10 cellular contexts compared by ENCODE assay signal in the genomic region with DNA sequence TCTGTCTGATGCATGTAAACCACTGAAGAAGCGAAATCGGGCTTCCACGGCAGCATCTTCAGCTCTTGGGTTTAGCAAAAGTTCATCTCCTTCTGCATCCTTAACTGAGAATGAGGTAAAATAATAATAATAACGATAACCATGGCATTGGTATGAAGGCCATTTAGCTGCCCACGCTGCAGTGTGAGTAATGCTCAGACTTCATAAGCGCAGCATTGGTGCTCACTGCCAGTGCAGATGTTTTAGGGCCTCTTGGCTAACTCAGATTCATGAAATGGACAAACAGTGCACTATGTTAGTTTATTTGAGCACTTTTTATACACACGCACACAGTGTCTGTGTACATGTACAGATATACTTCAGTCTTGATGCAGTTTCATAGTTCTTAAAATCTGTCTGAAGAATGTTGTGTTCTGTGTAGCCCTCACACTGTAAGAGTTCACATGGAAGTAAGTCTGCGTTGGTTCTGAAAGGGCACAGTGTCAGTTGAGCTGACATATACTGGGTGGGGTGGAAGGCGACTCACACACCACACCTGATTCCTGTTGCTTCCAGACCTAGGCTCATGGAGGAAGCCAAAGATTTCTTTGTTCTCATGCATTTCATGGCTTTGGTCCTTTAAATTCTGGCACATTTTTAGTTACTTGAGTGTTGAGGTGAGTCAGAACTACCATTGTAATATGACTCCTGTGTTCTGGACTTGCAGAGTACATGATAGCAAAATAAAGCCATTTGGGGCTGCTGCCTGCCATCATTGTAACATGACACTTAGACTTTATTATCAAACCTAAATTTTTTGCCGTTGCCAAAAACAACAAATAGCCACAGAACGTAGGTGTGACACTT.
DNase-seq lines count a peak whose midpoint lies in the region; ATAC-seq, FAIRE-seq and TF ChIP-seq lines count a peak whose summit lies in the region.
"Had no signal": no experiment of that assay in that cellular context is flagged by ENCODE, and none has a peak within 500 bp of the region (broad histone marks: within the 10 kb centered on the region; RNA-seq: fewer than 3 reads in every experiment).

No MANE protein-coding gene starts in this region.

- no peaks in the 10 kb centered on the region for H3K36me3 Mint-ChIP-seq in natural killer cell

- H2AFZ ChIP-seq in IMR-90 (replicated peaks; ENCODE audit: low read length, poor library complexity) (peak overlapping the region; percentile 43), K562 (ENCODE audit: low read depth, low read length) (no peak overlapping the region), keratinocyte (ENCODE audit: control insufficient read depth, low read length) (no peak overlapping the region)

- in situ Hi-C loops in IMR-90 (cut with MboI; ENCODE audit: low sequenced_read_pairs) (no loop called here), K562 (cut with MboI) (no loop called here)

- H3K4ac ChIP-seq in IMR-90 (ENCODE audit: low read depth, low read length): peak overlapping the region; percentile 89

- intact Hi-C loops in IMR-90 (cut with micrococcal nuclease) (no loop called here), K562 (cut with micrococcal nuclease) (no loop called here), natural killer cell (cut with micrococcal nuclease) (no loop called here)

- H3K79me2 ChIP-seq in K562 (ENCODE audit: control insufficient read depth, insufficient read depth, low read length): no peaks in the 10 kb centered on the region; the same call in 2 of the 3 replicates
- peaks cover 4% of the 10 kb centered on the region for H3K79me2 ChIP-seq in keratinocyte (ENCODE audit: control insufficient read depth, insufficient read depth, low read length)

- H3K27me3 Mint-ChIP-seq in natural killer cell (ENCODE audit: low read depth in 2 of 2): no peaks in the 10 kb centered on the region

- TF ChIP-seq POLR2A in IMR-90 (IDR thresholded peaks at IDR 0.05; ENCODE audit: low read depth, low read length): no peak
- no peak for TF ChIP-seq POLR2A in K562 (conservative IDR thresholded peaks at IDR 0.05)

- BruUV-seq in IMR-90 (replicated peaks; lab: Mats Ljungman, UMichigan): no TSS peak
- BruUV-seq in K562 (replicated peaks; lab: Mats Ljungman, UMichigan): no TSS peak

- H2BK120ac ChIP-seq in IMR-90 (ENCODE audit: low read depth, low read length): peak overlapping the region; percentile 73

- no peaks in the 10 kb centered on the region for H3K9me3 ChIP-seq in IMR-90 (ENCODE audit: control insufficient read depth, insufficient read depth, low read length)
- H3K9me3 ChIP-seq in K562 (replicated peaks; ENCODE audit: control insufficient read depth, insufficient read depth, low read depth, low read length): no peaks in the 10 kb centered on the region
- no peaks in the 10 kb centered on the region for H3K9me3 ChIP-seq in keratinocyte (ENCODE audit: control insufficient read depth, low read depth, low read length)

- TF ChIP-seq EP300 in K562 (IDR thresholded peaks at IDR 0.05; ENCODE audit: low read length): no peak

- dilution Hi-C loops in IMR-90 (cut with HindIII; ENCODE audit: low sequenced_read_pairs, unreplicated experiment) (no loop called here), keratinocyte (cut with MboI; ENCODE audit: extremely low pct_ligation_motif_present, low sequenced_read_pairs) (no loop called here)

- H3K18ac ChIP-seq in IMR-90 (ENCODE audit: low read depth, low read length): peak overlapping the region; percentile 56

- H2BK20ac ChIP-seq in IMR-90 (ENCODE audit: low read depth, low read length): peak overlapping the region; percentile 49

- H2BK5ac ChIP-seq in IMR-90 (ENCODE audit: low read depth, low read length, poor library complexity, severe bottlenecking): peak overlapping the region; percentile 96

- H3K27ac ChIP-seq in IMR-90 (ENCODE audit: insufficient read depth, low read length) (peak overlapping the region; percentile 95), K562 (ENCODE audit: extremely low read depth, low read depth, low read length) (0 out of 3 replicates have a peak overlapping the region, but pooled peaks have one; percentile 27), keratinocyte (ENCODE audit: control insufficient read depth, insufficient read depth, low read length) (peak overlapping the region; percentile 22)

- H2AK5ac ChIP-seq in IMR-90 (ENCODE audit: low read depth, low read length): peak overlapping the region; percentile 80

- no peak overlapping the region for H3K4me3 Mint-ChIP-seq in natural killer cell

- POLR2A ChIA-PET in IMR-90 (lab: Charles Lee; ENCODE audit: unreplicated experiment) (no interaction called here), K562 (lab: Yijun Ruan, JAX) (interaction anchor here (1.6 to 1.9 kb wide), 2 partner anchors 18 to 101 kb away, joined by 3 to 5 read pairs; no protein-coding TSS in a partner anchor)

- H3K79me1 ChIP-seq in IMR-90 (ENCODE audit: low read depth in 1 of 2, low read length in 2 of 2): peaks cover 41 to 73% of the 10 kb centered on the region in 2 experiments

- H3K9me1 ChIP-seq in IMR-90 (ENCODE audit: insufficient read depth, low read length) (peaks cover 13% of the 10 kb centered on the region), K562 (ENCODE audit: control insufficient read depth, insufficient read depth, low read length) (no peaks in the 10 kb centered on the region), keratinocyte (ENCODE audit: control insufficient read depth, extremely low read depth, insufficient read depth, low read length) (no peaks in the 10 kb centered on the region)

- peak overlapping the region; percentile 63 for H4K91ac ChIP-seq in IMR-90 (ENCODE audit: insufficient read depth, low read depth, low read length)

- peak overlapping the region; percentile 24 for H4K5ac ChIP-seq in IMR-90 (ENCODE audit: low read depth, low read length)

- no peaks in the 10 kb centered on the region for H3K9me3 Mint-ChIP-seq in natural killer cell

- 82% methylated on average over 2 of the region's 11 CpGs; no CpG with 5 or more reads in 1 of the 2 experiments for WGBS in IMR-90 (ENCODE audit: extremely low coverage in 2 of 2, insufficient read length in 1 of 2), 2 experiments
- 67% methylated on average over 11 of the region's 11 CpGs for WGBS in K562 (ENCODE audit: insufficient coverage, low coverage, missing lambda C conversion rate)

- no peaks in the 10 kb centered on the region for H3K27me3 ChIP-seq in IMR-90 (ENCODE audit: control insufficient read depth, insufficient read depth, low read length)
- no peaks in the 10 kb centered on the region for H3K27me3 ChIP-seq in K562 (ENCODE audit: control insufficient read depth in 2 of 2, insufficient read depth in 2 of 2, low read length in 2 of 2)
- no peaks in the 10 kb centered on the region for H3K27me3 ChIP-seq in keratinocyte (ENCODE audit: control insufficient read depth, extremely low read depth, insufficient read depth, low read length)

- ATAC-seq in IMR-90 (ENCODE audit: low read depth) (peak; percentile 85), K562 (peak; percentile 50), HG03439 (IDR thresholded peaks at IDR 0.05; ENCODE audit: unreplicated experiment) (no peak), natural killer cell (no peak), HG03196 (IDR thresholded peaks at IDR 0.05; ENCODE audit: unreplicated experiment) (no peak), HG02840 (IDR thresholded peaks at IDR 0.05; ENCODE audit: low FRiP score, unreplicated experiment) (no peak)

- H4K20me1 ChIP-seq in IMR-90 (ENCODE audit: insufficient read depth, low read length) (peaks cover 20% of the 10 kb centered on the region), K562 (replicated peaks; ENCODE audit: control insufficient read depth, insufficient read depth, low read length) (peaks cover 4% of the 10 kb centered on the region; the same call in 1 of the 2 replicates), keratinocyte (ENCODE audit: control insufficient read depth, extremely low read depth, insufficient read depth, low read length) (peaks cover 2% of the 10 kb centered on the region)

- H2BK15ac ChIP-seq in IMR-90 (ENCODE audit: low read depth, low read length): peak overlapping the region; percentile 32; the same call in 1 of the 3 replicates

- no peak for TF ChIP-seq CTCF in IMR-90 (conservative IDR thresholded peaks at IDR 0.05; ENCODE audit: low read depth, low read length)
- no peak for TF ChIP-seq CTCF in K562 (IDR thresholded peaks at IDR 0.05 in 2 of 3, conservative IDR thresholded peaks at IDR 0.05 in 1 of 3; ENCODE audit: insufficient read depth in 2 of 3, low read depth in 1 of 3, low read length in 3 of 3)
- no peak for TF ChIP-seq CTCF in keratinocyte (optimal IDR thresholded peaks at IDR 0.05 in 1 of 3, IDR thresholded peaks at IDR 0.05 in 1 of 3, conservative IDR thresholded peaks at IDR 0.05 in 1 of 3; ENCODE audit: extremely low read depth in 1 of 3, insufficient read depth in 2 of 3, low read length in 3 of 3)
- no peak for TF ChIP-seq CTCF in natural killer cell (IDR thresholded peaks at IDR 0.05)

- no peaks in the 10 kb centered on the region for H3K4me1 Mint-ChIP-seq in natural killer cell

- DNase-seq in AG08396 (ENCODE audit: low spot score): peak; percentile 83
- DNase-seq in IMR-90: peak; percentile 95
- DNase-seq in K562 (ENCODE audit: extremely low read depth in 1 of 4, low spot score in 3 of 4): no peak
- DNase-seq in keratinocyte (ENCODE audit: low read depth, low spot score): peak; percentile 46
- DNase-seq in natural killer cell: no peak
- DNase-seq: Karpas-422, T-helper 2 cell had no signal

- no peak overlapping the region for H3K56ac ChIP-seq in IMR-90 (ENCODE audit: extremely low read depth, insufficient read depth, low read length)

- no peak overlapping the region for H3K4me3 ChIP-seq in IMR-90 (ENCODE audit: insufficient read depth, low read depth, low read length)
- H3K4me3 ChIP-seq in K562: no peak overlapping the region
- H3K4me3 ChIP-seq in keratinocyte (ENCODE audit: control insufficient read depth in 2 of 3, extremely low read depth in 1 of 3, insufficient read depth in 2 of 3, low read depth in 1 of 3, low read length in 3 of 3): no peak overlapping the region

- peak overlapping the region in 1 of 2 experiments; percentile 71; a peak in 2 of 4 replicates for H4K8ac ChIP-seq in IMR-90 (ENCODE audit: low read depth in 2 of 2, low read length in 2 of 2)

- H3K4me1 ChIP-seq in IMR-90 (ENCODE audit: control insufficient read depth, insufficient read depth, low read length) (peaks cover 19% of the 10 kb centered on the region), K562 (replicated peaks in 1 of 2; ENCODE audit: control insufficient read depth in 2 of 2, insufficient read depth in 2 of 2, low read length in 2 of 2) (no peaks in the 10 kb centered on the region; a peak in 1 of 5 replicates), keratinocyte (ENCODE audit: control insufficient read depth, extremely low read depth, insufficient read depth, low read length) (peaks cover 13% of the 10 kb centered on the region)

- H3K4me2 ChIP-seq in IMR-90 (ENCODE audit: low read depth, low read length): peak overlapping the region; percentile 69
- no peak overlapping the region for H3K4me2 ChIP-seq in K562 (ENCODE audit: insufficient read depth, low read length)
- peak overlapping the region; percentile 22 for H3K4me2 ChIP-seq in keratinocyte (ENCODE audit: control insufficient read depth, extremely low read depth, insufficient read depth, low read depth, low read length)

- H3K27ac Mint-ChIP-seq in natural killer cell: no peak overlapping the region

- peak overlapping the region; percentile 41 for H3K14ac ChIP-seq in IMR-90 (replicated peaks; ENCODE audit: low read depth, low read length)

- CTCF ChIA-PET in IMR-90 (lab: Yijun Ruan, JAX) (interaction anchor here (0.6 kb wide), 4 partner anchors 19 to 334 kb away, joined by 4 to 12 read pairs (median 4); no protein-coding TSS in a partner anchor), K562 (lab: Yijun Ruan, JAX; ENCODE audit: low intra/inter-chr PET ratio) (no interaction called here)

- H3K9ac ChIP-seq in IMR-90 (ENCODE audit: low read depth, low read length) (peak overlapping the region; percentile 50; the same call in 1 of the 2 replicates), K562 (ENCODE audit: insufficient read depth in 1 of 2, low read depth in 2 of 2, low read length in 2 of 2) (no peak overlapping the region), keratinocyte (ENCODE audit: control insufficient read depth, extremely low read depth, insufficient read depth, low read length) (no peak overlapping the region)

- H3K23ac ChIP-seq in IMR-90 (ENCODE audit: low read depth, low read length): peak overlapping the region; percentile 51

- no peak for TF ChIP-seq RAD21 in IMR-90 (IDR thresholded peaks at IDR 0.05; ENCODE audit: low read length)
- no peak for TF ChIP-seq RAD21 in K562 (CRISPR knock-in tag; conservative IDR thresholded peaks at IDR 0.05 in 1 of 2, IDR thresholded peaks at IDR 0.05 in 1 of 2)

- FAIRE-seq in K562 (lab: Jason Lieb, UNC) (peak; percentile 69), keratinocyte (lab: Jason Lieb, UNC) (peak; percentile 79)

- peaks cover 17% of the 10 kb centered on the region for H3K36me3 ChIP-seq in IMR-90 (ENCODE audit: control insufficient read depth, insufficient read depth, low read length)
- peaks cover 90% of the 10 kb centered on the region for H3K36me3 ChIP-seq in K562 (ENCODE audit: control insufficient read depth, insufficient read depth, low read length)
- peaks cover 2 to 38% of the 10 kb centered on the region in 2 experiments for H3K36me3 ChIP-seq in keratinocyte (ENCODE audit: control insufficient read depth in 2 of 2, extremely low read depth in 1 of 2, insufficient read depth in 2 of 2, low read length in 2 of 2)

- no peak overlapping the region for H2AK9ac ChIP-seq in IMR-90 (replicated peaks; ENCODE audit: low read depth, low read length, poor library complexity)

Comparison
In these comparisons a context has a peak if more than half of its experiments do, and no peak if none do; other contexts are left out.
1. DNase-seq: peak in AG08396 (single experiment), IMR-90 (single experiment) and keratinocyte (single experiment); none in K562 (0 of 4) and natural killer cell (single experiment).
2. ATAC-seq: peak in IMR-90 (single experiment) and K562 (single experiment); none in HG03439 (single experiment), natural killer cell (0 of 3), HG03196 (single experiment) and HG02840 (single experiment).
3. H3K27ac ChIP-seq: peak in every context shown above with its lines; median percentile 95 in IMR-90; 27 in K562; 22 in keratinocyte.